8 cellular contexts compared by ENCODE assay signal in the genomic region with DNA sequence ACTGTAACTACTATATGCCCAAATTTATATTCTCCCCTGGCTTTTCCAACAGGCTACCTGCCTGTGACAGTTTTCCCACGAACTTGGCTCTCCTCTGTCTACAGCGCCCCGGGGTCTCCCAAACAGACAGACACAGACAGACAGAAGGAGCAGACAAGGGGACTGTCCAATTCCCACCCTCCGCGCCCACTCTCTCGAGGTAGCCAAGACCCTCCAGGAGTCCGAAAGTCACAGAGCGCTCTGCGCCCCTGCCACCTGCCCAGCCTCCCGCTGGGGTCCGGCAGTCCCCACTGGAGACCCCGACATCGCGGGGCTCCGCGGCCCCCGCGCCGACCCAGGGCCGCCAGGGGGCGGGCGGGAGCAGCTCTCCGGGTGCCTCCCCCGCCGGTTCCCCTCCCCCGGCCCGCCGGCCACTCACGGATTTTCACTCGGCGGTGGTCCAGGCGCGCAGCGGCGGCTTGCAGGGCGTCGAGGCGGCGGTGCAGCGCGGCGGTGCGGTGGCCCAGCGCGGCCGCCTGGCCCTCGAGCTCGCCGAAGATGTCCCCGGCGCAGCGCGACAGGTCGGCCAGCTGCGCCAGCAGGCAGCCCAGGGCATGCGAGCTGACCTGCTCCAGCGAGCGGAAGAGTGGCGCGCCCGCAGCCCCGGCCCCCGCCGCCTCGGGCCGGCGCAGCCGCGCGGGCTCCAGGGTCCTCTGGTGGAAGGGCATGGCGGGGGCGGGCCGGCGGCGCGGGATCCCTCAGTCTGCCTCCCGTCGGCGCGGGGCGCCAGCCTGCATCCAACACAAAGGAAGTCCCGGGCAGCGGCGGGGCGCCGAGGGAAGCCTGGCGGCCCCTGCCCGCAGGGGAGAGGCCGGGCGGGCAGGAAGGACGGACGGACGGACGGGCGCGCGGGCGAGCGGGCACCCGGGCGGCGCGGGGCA.
DNase-seq lines count a peak whose midpoint lies in the region; ATAC-seq and TF ChIP-seq lines count a peak whose summit lies in the region.

No MANE protein-coding gene starts in this region.

- H3K9ac ChIP-seq in SK-N-MC (ENCODE audit: insufficient read length) = peak overlapping the region; percentile 88
- peak overlapping the region; percentile 74 for H3K9ac ChIP-seq in adipocyte (ENCODE audit: low read length)
- H3K9ac ChIP-seq in trophoblast cell (ENCODE audit: low read length) = peak overlapping the region; percentile 63

- H3K36me3 ChIP-seq in SK-N-MC (ENCODE audit: insufficient read depth, low read length) (peaks cover 20% of the 10 kb centered on the region), adipocyte (ENCODE audit: control insufficient read depth, insufficient read depth, low read length, severe bottlenecking) (no peaks in the 10 kb centered on the region), heart right ventricle (no peaks in the 10 kb centered on the region), trophoblast cell (ENCODE audit: control insufficient read depth in 1 of 2, insufficient read depth in 2 of 2, low read length in 2 of 2) (no peaks in the 10 kb centered on the region)

- peaks cover 13% of the 10 kb centered on the region for H3K79me2 ChIP-seq in trophoblast cell (ENCODE audit: control insufficient read depth, insufficient read depth, low read length, poor library complexity)

- H2BK5ac ChIP-seq in trophoblast cell (ENCODE audit: low read depth, low read length, poor library complexity) = peak overlapping the region; percentile 87

- H3K23ac ChIP-seq in trophoblast cell (ENCODE audit: low read length) = no peak overlapping the region

- H3K4ac ChIP-seq in trophoblast cell (ENCODE audit: low read depth, low read length) = peak overlapping the region; percentile 89

- 0 to 1% methylated on average over 45 to 102 of the region's 103 CpGs for WGBS in heart right ventricle, 2 donors
- no CpG with 5 or more reads among the region's 103 CpGs for WGBS in trophoblast cell (ENCODE audit: extremely low coverage, insufficient coverage, insufficient read length)

- H3K4me1 ChIP-seq in adipocyte (ENCODE audit: control insufficient read depth, insufficient read depth, low read length) = peaks cover 4% of the 10 kb centered on the region
- H3K4me1 ChIP-seq in heart right ventricle = peaks cover 0 to 14% (median 9%) of the 10 kb centered on the region in 9 donors
- peaks cover 8 to 11% of the 10 kb centered on the region in 2 experiments for H3K4me1 ChIP-seq in trophoblast cell (ENCODE audit: control insufficient read depth in 1 of 2, insufficient read depth in 2 of 2, low read length in 2 of 2)

- DNase-seq in DMS79 (lab: John Stamatoyannopoulos, UW) (peak; percentile 45), HS-27A (ENCODE audit: low read depth) (peak; percentile 17), SK-N-MC (ENCODE audit: low read depth, low spot score) (no peak), adipocyte (ENCODE audit: low read depth) (peak; percentile 87), heart right ventricle (peak; percentile 73 to 84), trophoblast cell (peak; percentile 40 to 67), middle frontal gyrus (ENCODE audit: extremely low spot score, low spot score) (no peak)

- peaks cover 8% of the 10 kb centered on the region for H3K27me3 ChIP-seq in adipocyte (replicated peaks; ENCODE audit: control insufficient read depth, insufficient read depth, low read length)
- H3K27me3 ChIP-seq in heart right ventricle = peaks cover 0 to 7% (median 0%) of the 10 kb centered on the region in 7 donors
- H3K27me3 ChIP-seq in trophoblast cell (ENCODE audit: insufficient read depth, low read length) = no peaks in the 10 kb centered on the region

- H3K27ac ChIP-seq in SK-N-MC (peak overlapping the region; percentile 57), heart right ventricle (peak overlapping the region; percentile 46 to 82 (median 75)), trophoblast cell (ENCODE audit: low read depth, low read length) (peak overlapping the region; percentile 88)

- peak overlapping the region; percentile 90 for H2BK120ac ChIP-seq in trophoblast cell (ENCODE audit: insufficient read depth, low read length, poor library complexity)

- peak overlapping the region; percentile 95 for H4K8ac ChIP-seq in trophoblast cell (ENCODE audit: low read depth, low read length)

- H4K91ac ChIP-seq in trophoblast cell (ENCODE audit: low read depth, low read length) = peak overlapping the region; percentile 93

- H3K4me3 ChIP-seq in SK-N-MC (peak overlapping the region; percentile 83), adipocyte (ENCODE audit: low read length) (peak overlapping the region; percentile 85), heart right ventricle (peak overlapping the region; percentile 48 to 88 (median 72)), trophoblast cell (ENCODE audit: low read depth, low read length) (peak overlapping the region; percentile 88)

- H3K9me3 ChIP-seq in SK-N-MC (ENCODE audit: low read depth, low read length) (0 out of 2 replicates have a peak, but pooled peaks cover 4% of the 10 kb centered on the region), adipocyte (ENCODE audit: control insufficient read depth, low read length) (no peaks in the 10 kb centered on the region), heart right ventricle (no peaks in the 10 kb centered on the region), trophoblast cell (ENCODE audit: insufficient read depth, low read depth, low read length) (no peaks in the 10 kb centered on the region)

- intact Hi-C loops in heart right ventricle (cut with DNase I) = loop anchor here in 8 of 10 donors (1.0 to 10.0 kb wide), 7 partner anchors 72 to 105 kb away; no protein-coding TSS in a partner anchor

- H4K12ac ChIP-seq in trophoblast cell (ENCODE audit: low read depth, low read length) = peak overlapping the region; percentile 85

- H3K79me1 ChIP-seq in trophoblast cell (ENCODE audit: low read length) = peaks cover 18% of the 10 kb centered on the region

- ATAC-seq in GM21367 (IDR thresholded peaks at IDR 0.05; ENCODE audit: unreplicated experiment) = peak; percentile 62
- ATAC-seq in heart right ventricle = peak; percentile 78 to 86 (median 84)

- H2AK5ac ChIP-seq in trophoblast cell (ENCODE audit: low read length) = peak overlapping the region; percentile 11

- H2BK12ac ChIP-seq in trophoblast cell (ENCODE audit: low read length) = peak overlapping the region; percentile 70

- H3K14ac ChIP-seq in trophoblast cell (ENCODE audit: low read length) = peak overlapping the region; percentile 98

- peak overlapping the region; percentile 87 for H3K18ac ChIP-seq in trophoblast cell (ENCODE audit: low read length)

- H2AFZ ChIP-seq in trophoblast cell (ENCODE audit: insufficient read depth, low read length, poor library complexity) = peak overlapping the region; percentile 95

- peak overlapping the region; percentile 65 for H3K4me2 ChIP-seq in trophoblast cell (ENCODE audit: low read length)

- TF ChIP-seq CTCF in heart right ventricle (IDR thresholded peaks at IDR 0.05) = peak; percentile 80 to 96 (median 92)

Comparison
In these comparisons a context has a peak if more than half of its experiments do, and no peak if none do; other contexts are left out.
1. DNase-seq: peak in DMS79 (single experiment), HS-27A (single experiment), adipocyte (single experiment), heart right ventricle (2 of 2) and trophoblast cell (2 of 2); none in SK-N-MC (single experiment) and middle frontal gyrus (single experiment).
2. Peak in every context shown above with its lines, with median percentiles within 50 percentile points of each other: H3K27ac ChIP-seq, H3K4me3 ChIP-seq and H3K9ac ChIP-seq.